ENCODE assay signal across 12 cellular contexts in genomic region chr5:23977996-23978395, GRCh38.
DNase-seq lines count a peak whose midpoint lies in the region; ATAC-seq and TF ChIP-seq lines count a peak whose summit lies in the region.
"Had no signal": no experiment of that assay in that cellular context is flagged by ENCODE, and none has a peak within 500 bp of the region (broad histone marks: within the 10 kb centered on the region; RNA-seq: fewer than 3 reads in every experiment).

No MANE protein-coding gene starts in this region.

- no peaks in the 10 kb centered on the region for H3K36me3 ChIP-seq in lower lobe of right lung
- H3K36me3 ChIP-seq: neutrophil had no signal

- TF ChIP-seq CTCF in HL-60 (IDR thresholded peaks at IDR 0.05; ENCODE audit: insufficient read depth, low read length) (peak; percentile 15), WI38 (IDR thresholded peaks at IDR 0.05; ENCODE audit: low read depth, low read length) (0 out of 2 replicates have a peak, but pooled peaks have one; percentile 21), lower lobe of right lung (IDR thresholded peaks at IDR 0.05) (peak; percentile 16), dorsolateral prefrontal cortex (IDR thresholded peaks at IDR 0.05 in 54 of 56, conservative IDR thresholded peaks at IDR 0.05 in 2 of 56; ENCODE audit: low read depth in 1 of 56, partially characterized antibody in 56 of 56) (peak in 7 of 56 donors; percentile 6 to 25 (median 14))

- H3K4me1 ChIP-seq in lower lobe of right lung = no peaks in the 10 kb centered on the region
- H3K4me1 ChIP-seq: BLaER1 treated with 17β-estradiol and CSF1 and Interleukin-3, amounts not matched to agents 10 nM and 100 nM had no signal

- H3K9me3 ChIP-seq in lower lobe of right lung = peaks cover 9% of the 10 kb centered on the region

- intact Hi-C loops in lower lobe of right lung (cut with DNase I) (no loop called here), dorsolateral prefrontal cortex (cut with DNase I) (no loop called here)

- H3K27me3 ChIP-seq in HL-60 (ENCODE audit: insufficient read depth, poor library complexity, severe bottlenecking) = no peaks in the 10 kb centered on the region
- H3K27me3 ChIP-seq in lower lobe of right lung (ENCODE audit: low read depth) = no peaks in the 10 kb centered on the region
- no peaks in the 10 kb centered on the region for H3K27me3 ChIP-seq in dorsolateral prefrontal cortex
- H3K27me3 ChIP-seq: BLaER1 treated with 17β-estradiol and CSF1 and Interleukin-3, amounts not matched to agents 10 nM and 100 nM; neutrophil had no signal

- DNase-seq in NOMO-1 treated with DMSO at 0.1 percent for 48 hours (lab: John Stamatoyannopoulos, UW; ENCODE audit: unreplicated experiment) (peak; percentile 6), NOMO-1 treated with dmso at 0.1 percent for 144 hours (lab: John Stamatoyannopoulos, UW; ENCODE audit: unreplicated experiment) (no peak), HL-60 (ENCODE audit: low read depth in 1 of 2, low spot score in 1 of 2) (peak; percentile 6 to 17), lower lobe of right lung (no peak), dorsolateral prefrontal cortex (no peak), KG1 (lab: John Stamatoyannopoulos, UW) (no peak)
- DNase-seq: activated naive CD4-positive, alpha-beta T cell treated with anti-CD3 and anti-CD28 coated beads, Interleukin-2, amount 50 U/mL, for 16 hours had no signal

- no peak overlapping the region for H3K27ac ChIP-seq in HL-60 (replicated peaks)
- no peak overlapping the region for H3K27ac ChIP-seq in lower lobe of right lung
- no peak overlapping the region for H3K27ac ChIP-seq in dorsolateral prefrontal cortex
- H3K27ac ChIP-seq: BLaER1 treated with 17β-estradiol and CSF1 and Interleukin-3, amounts not matched to agents 10 nM and 100 nM; neutrophil had no signal

- ATAC-seq in lower lobe of right lung (no peak), GM21529 (IDR thresholded peaks at IDR 0.05; ENCODE audit: unreplicated experiment) (no peak)
- ATAC-seq: Right ventricle myocardium inferior had no signal

- H3K4me3 ChIP-seq in HL-60 (replicated peaks; ENCODE audit: insufficient read depth, low read length) (no peak overlapping the region), WI38 (ENCODE audit: low read depth, low read length) (no peak overlapping the region), lower lobe of right lung (no peak overlapping the region), dorsolateral prefrontal cortex (no peak overlapping the region)

Comparison
In these comparisons a context has a peak if more than half of its experiments do, and no peak if none do; other contexts are left out.
1. DNase-seq: peak in NOMO-1 treated with DMSO at 0.1 percent for 48 hours (single experiment) and HL-60 (2 of 2); none in NOMO-1 treated with dmso at 0.1 percent for 144 hours (single experiment), lower lobe of right lung (single experiment), dorsolateral prefrontal cortex (0 of 10) and KG1 (single experiment).